Comparison of ENCODE assay signal across 27 cellular contexts in the genomic region with DNA sequence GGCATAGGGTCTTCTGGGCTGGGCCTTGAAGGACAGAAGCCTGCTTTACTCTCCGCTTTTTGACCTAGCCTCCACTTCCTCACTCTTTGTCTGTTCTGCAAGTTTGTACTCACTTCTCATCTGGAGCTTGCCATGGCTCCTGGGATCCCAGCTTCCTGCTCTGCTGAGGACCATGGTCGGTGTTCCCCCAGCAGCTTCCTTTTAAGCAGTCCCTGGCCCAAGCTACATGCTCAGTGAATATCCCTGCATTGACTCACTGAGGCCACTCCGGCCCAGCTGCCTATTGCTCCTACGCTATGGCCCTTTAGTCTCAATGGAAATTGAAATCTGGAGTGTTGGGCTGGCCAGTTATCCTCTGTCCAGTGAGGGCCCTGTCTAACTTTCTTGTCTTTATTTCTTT.
"Had no signal": no experiment of that assay in that cellular context is flagged by ENCODE, and none has a peak within 500 bp of the region (broad histone marks: within the 10 kb centered on the region; RNA-seq: fewer than 3 reads in every experiment).

No MANE protein-coding gene starts in this region.

- H3K27ac ChIP-seq: adrenal gland, body of pancreas, esophagus squamous epithelium, left ventricle myocardium inferior, neutrophil, ovary, psoas muscle, transverse colon had no signal

- H3K9me3 ChIP-seq: adrenal gland, body of pancreas, esophagus squamous epithelium, left ventricle myocardium inferior, neutrophil, ovary, psoas muscle, transverse colon had no signal

- H3K27me3 ChIP-seq: adrenal gland, body of pancreas, neutrophil, ovary, transverse colon had no signal

- DNase-seq: activated B cell treated with CpG ODN at 0.5 μM for 24 hours; activated CD4-positive, alpha-beta T cell treated with anti-CD3 and anti-CD28 coated beads for 4 hours; activated CD4-positive, alpha-beta T cell treated with anti-CD3 and anti-CD28 coated beads, Interleukin-2, amount 50 U/mL, for 4 hours; activated effector memory CD4-positive, alpha-beta T cell treated with Interleukin-2 at 50 U/mL for 16 hours; activated naive CD4-positive, alpha-beta T cell treated with anti-CD3 and anti-CD28 coated beads for 36 hours; activated naive CD8-positive, alpha-beta T cell treated with anti-CD3 and anti-CD28 coated beads for 36 hours; activated T-cell treated with anti-CD3 and anti-CD28 coated beads for 4 hours; aorta; cerebellar nuclear complex; cortex of kidney; esophagus squamous epithelium; foreskin melanocyte; left ventricle myocardium inferior; mesendoderm; nephron progenitor cell; psoas muscle; stimulated activated CD4-positive, alpha-beta T cell treated with anti-CD3 and anti-CD28 coated beads, Interleukin-15, amount 100 ng/mL, for 24 hours; stimulated activated CD4-positive, alpha-beta T cell treated with anti-CD3 and anti-CD28 coated beads, Interleukin-2, amount 100 ng/mL, for 24 hours; stimulated activated naive CD4-positive, alpha-beta T cell; T-helper 1 cell; transverse colon had no signal

- H3K36me3 ChIP-seq: adrenal gland, esophagus squamous epithelium, left ventricle myocardium inferior, neutrophil, ovary, transverse colon had no signal

- H3K4me3 ChIP-seq: adrenal gland, body of pancreas, esophagus squamous epithelium, left ventricle myocardium inferior, lung, ovary, psoas muscle, transverse colon had no signal

- H3K4me3 Mint-ChIP-seq: activated B cell treated with CpG ODN at 0.5 μM for 24 hours; activated naive CD4-positive, alpha-beta T cell treated with anti-CD3 and anti-CD28 coated beads for 36 hours; activated naive CD8-positive, alpha-beta T cell treated with anti-CD3 and anti-CD28 coated beads for 36 hours; nephron progenitor cell; T-helper 2 cell treated with Interferon-gamma antibody and Interleukin-4, amounts not matched to agents 5 μg/mL and 100 μg/mL, for 36 hours had no signal

- ATAC-seq: body of pancreas, psoas muscle had no signal

- H3K4me1 Mint-ChIP-seq: activated B cell treated with CpG ODN at 0.5 μM for 24 hours; activated naive CD8-positive, alpha-beta T cell treated with anti-CD3 and anti-CD28 coated beads for 36 hours had no signal

- H3K4me1 ChIP-seq: esophagus squamous epithelium, left ventricle myocardium inferior, psoas muscle, transverse colon had no signal

- H3K27ac Mint-ChIP-seq: activated B cell treated with CpG ODN at 0.5 μM for 24 hours; activated naive CD4-positive, alpha-beta T cell treated with anti-CD3 and anti-CD28 coated beads for 36 hours; activated naive CD8-positive, alpha-beta T cell treated with anti-CD3 and anti-CD28 coated beads for 36 hours; nephron progenitor cell; T-helper 2 cell treated with Interferon-gamma antibody and Interleukin-4, amounts not matched to agents 5 μg/mL and 100 μg/mL, for 36 hours had no signal

- H3K36me3 Mint-ChIP-seq: activated naive CD8-positive, alpha-beta T cell treated with anti-CD3 and anti-CD28 coated beads for 36 hours had no signal

- H3K27me3 Mint-ChIP-seq: activated naive CD8-positive, alpha-beta T cell treated with anti-CD3 and anti-CD28 coated beads for 36 hours had no signal

- H3K9me3 Mint-ChIP-seq: activated B cell treated with CpG ODN at 0.5 μM for 24 hours; activated naive CD4-positive, alpha-beta T cell treated with anti-CD3 and anti-CD28 coated beads for 36 hours; activated naive CD8-positive, alpha-beta T cell treated with anti-CD3 and anti-CD28 coated beads for 36 hours; nephron progenitor cell; T-helper 2 cell treated with Interferon-gamma antibody and Interleukin-4, amounts not matched to agents 5 μg/mL and 100 μg/mL, for 36 hours had no signal
